In the genomic region with DNA sequence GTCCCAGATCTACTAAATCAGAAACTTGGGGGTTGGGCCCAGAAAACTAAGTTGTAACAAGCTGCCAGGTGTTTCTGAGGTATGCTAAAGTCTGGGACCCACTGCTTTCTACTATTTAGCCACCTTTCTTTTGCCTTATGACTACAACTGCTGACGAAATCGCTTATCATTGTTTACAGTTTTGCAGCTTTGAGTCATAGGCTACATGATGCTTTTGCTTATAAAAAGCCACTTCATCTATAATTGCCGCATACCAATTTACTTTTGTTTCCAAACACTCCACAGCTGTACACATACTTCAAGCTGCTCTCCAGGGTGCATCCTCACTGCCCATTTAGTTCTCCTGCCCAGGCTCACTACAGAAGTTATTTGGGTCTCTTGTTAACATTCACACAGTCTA, we compare ENCODE assay signal across 13 cellular contexts.
DNase-seq lines count a peak whose midpoint lies in the region; ATAC-seq and TF ChIP-seq lines count a peak whose summit lies in the region.
"Had no signal": no experiment of that assay in that cellular context is flagged by ENCODE, and none has a peak within 500 bp of the region (broad histone marks: within the 10 kb centered on the region; RNA-seq: fewer than 3 reads in every experiment).

No MANE protein-coding gene starts in this region.

- no peaks in the 10 kb centered on the region for H3K36me3 Mint-ChIP-seq in MCF 10A (ENCODE audit: insufficient read depth, unreplicated experiment)

- H3K4me1 ChIP-seq in A673 (ENCODE audit: insufficient read depth, low read length, poor library complexity, severe bottlenecking): no peaks in the 10 kb centered on the region
- no peaks in the 10 kb centered on the region for H3K4me1 ChIP-seq in GM23248 (ENCODE audit: insufficient read depth)
- H3K4me1 ChIP-seq in neuronal stem cell (ENCODE audit: control insufficient read depth in 2 of 2, insufficient read depth in 1 of 2, low read depth in 1 of 2, low read length in 2 of 2): no peaks in the 10 kb centered on the region
- H3K4me1 ChIP-seq: adrenal gland, tibial nerve had no signal

- no peak for ATAC-seq in GM18868 (IDR thresholded peaks at IDR 0.05; ENCODE audit: unreplicated experiment)

- H3K23ac ChIP-seq in neuronal stem cell (ENCODE audit: low read depth, low read length, poor library complexity): no peak overlapping the region

- no peaks in the 10 kb centered on the region for H3F3A ChIP-seq in GM23248 (ENCODE audit: insufficient read depth)

- H3K14ac ChIP-seq in neuronal stem cell (ENCODE audit: low read length): no peak overlapping the region

- H2AK5ac ChIP-seq in neuronal stem cell (ENCODE audit: low read depth, low read length): no peak overlapping the region

- H3K27me3 ChIP-seq in A673 (replicated peaks; ENCODE audit: insufficient read depth, low read depth, low read length, poor library complexity): peaks cover 69% of the 10 kb centered on the region
- H3K27me3 ChIP-seq in GM23248 (replicated peaks; ENCODE audit: insufficient read depth): peaks cover 50% of the 10 kb centered on the region
- no peaks in the 10 kb centered on the region for H3K27me3 ChIP-seq in neuronal stem cell (ENCODE audit: control insufficient read depth in 3 of 3, insufficient read depth in 3 of 3, low read depth in 1 of 3, low read length in 3 of 3)
- H3K27me3 ChIP-seq: tibial nerve had no signal

- H3K4ac ChIP-seq in neuronal stem cell (ENCODE audit: low read length): no peak overlapping the region

- H2AFZ ChIP-seq in GM23248 (no peak overlapping the region), neuronal stem cell (ENCODE audit: low read length) (no peak overlapping the region)

- 36 to 37% methylated on average over 3 of the region's 3 CpGs for WGBS in GM23248 (ENCODE audit: low coverage in 1 of 2, low lambda C conversion rate in 2 of 2, missing lambda C conversion rate in 2 of 2), 2 experiments
- WGBS in neuronal stem cell (ENCODE audit: extremely low coverage in 2 of 2, insufficient read length in 2 of 2, insufficient replicate concordance in 1 of 2), 2 donors: no CpG with 5 or more reads among the region's 3 CpGs

- H3K79me1 ChIP-seq in neuronal stem cell (ENCODE audit: low read depth, low read length): no peaks in the 10 kb centered on the region

- no peak for TF ChIP-seq CTCF in A673 (conservative IDR thresholded peaks at IDR 0.05; ENCODE audit: low read depth, low read length)
- no peak for TF ChIP-seq CTCF in astrocyte of the spinal cord (IDR thresholded peaks at IDR 0.05; ENCODE audit: low read depth, low read length)
- TF ChIP-seq CTCF in MCF 10A (IDR thresholded peaks at IDR 0.05; ENCODE audit: unreplicated experiment): no peak

- no peaks in the 10 kb centered on the region for H3K4me1 Mint-ChIP-seq in MCF 10A (ENCODE audit: insufficient read depth, unreplicated experiment)

- no peaks in the 10 kb centered on the region for H3K79me2 ChIP-seq in GM23248 (ENCODE audit: insufficient read depth)

- H3K9me3 Mint-ChIP-seq in MCF 10A (ENCODE audit: unreplicated experiment): no peaks in the 10 kb centered on the region

- no peak overlapping the region for H3K9ac ChIP-seq in GM23248
- no peak overlapping the region for H3K9ac ChIP-seq in neuronal stem cell (ENCODE audit: low read depth, low read length, poor library complexity)

- H3K4me3 ChIP-seq in A673 (ENCODE audit: low read depth, low read length, poor library complexity, severe bottlenecking) (no peak overlapping the region), GM23248 (no peak overlapping the region), astrocyte of the spinal cord (ENCODE audit: low read depth, low read length) (no peak overlapping the region), neuronal stem cell (ENCODE audit: low read length in 2 of 2) (no peak overlapping the region)
- H3K4me3 ChIP-seq: adrenal gland, skin epidermis, tibial nerve had no signal

- H3K36me3 ChIP-seq in A673 (ENCODE audit: insufficient read depth, low read length, poor library complexity, severe bottlenecking): no peaks in the 10 kb centered on the region
- no peaks in the 10 kb centered on the region for H3K36me3 ChIP-seq in GM23248 (ENCODE audit: low read depth)
- H3K36me3 ChIP-seq in neuronal stem cell (replicated peaks in 1 of 2; ENCODE audit: control insufficient read depth in 2 of 2, insufficient read depth in 2 of 2, low read length in 2 of 2): no peaks in the 10 kb centered on the region
- H3K36me3 ChIP-seq: adrenal gland, tibial nerve had no signal

- in situ Hi-C loops in GM23248 (cut with MboI): no loop called here
- in situ Hi-C loops in astrocyte of the spinal cord (cut with HindIII; ENCODE audit: low sequenced_read_pairs): no loop called here

- no TSS peak for BruUV-seq in A673 (replicated peaks; lab: Mats Ljungman, UMichigan)
- no TSS peak for BruUV-seq in MCF 10A (replicated peaks; lab: Mats Ljungman, UMichigan)

- H3K9me2 ChIP-seq in GM23248 (ENCODE audit: insufficient read depth): no peaks in the 10 kb centered on the region

- no peak overlapping the region for H3K4me2 ChIP-seq in GM23248 (ENCODE audit: unreplicated experiment)
- H3K4me2 ChIP-seq in neuronal stem cell (ENCODE audit: insufficient read depth, low read length, poor library complexity, severe bottlenecking): no peak overlapping the region

- no peak overlapping the region for H2BK15ac ChIP-seq in neuronal stem cell (ENCODE audit: low read length)

- POLR2A ChIA-PET in A673 (lab: Charles Lee; ENCODE audit: low non-redundant PET) (no interaction called here), MCF 10A (lab: Yijun Ruan, JAX) (no interaction called here)

- intact Hi-C loops in A673 (cut with micrococcal nuclease; ENCODE audit: unreplicated experiment) (no loop called here), MCF 10A (cut with micrococcal nuclease) (no loop called here)

- H4K20me1 ChIP-seq in GM23248 (ENCODE audit: insufficient read depth): no peaks in the 10 kb centered on the region

- DNase-seq in A673 (ENCODE audit: low spot score) (peak; percentile 55), GM23248 (peak; percentile 57), NCI-H2227 treated with DMSO at 0.1 percent for 48 hours (lab: John Stamatoyannopoulos, UW) (peak; percentile 30), astrocyte of the spinal cord (ENCODE audit: low read depth, low spot score) (peak; percentile 26), MCF 10A (ENCODE audit: unreplicated experiment) (no peak), C1 segment of cervical spinal cord (lab: John Stamatoyannopoulos, UW) (no peak), neuronal stem cell (ENCODE audit: low spot score) (no peak)
- DNase-seq: activated CD4-positive, alpha-beta T cell treated with anti-CD3 and anti-CD28 coated beads, Interleukin-2, amount 50 U/mL, for 4 hours; adrenal gland; NK-92 treated with Interleukin-12 subunit alpha and Interleukin-12 subunit beta, amount 100 ng/mL, for 24 hours had no signal

- H3K4me3 Mint-ChIP-seq in MCF 10A (ENCODE audit: unreplicated experiment): no peak overlapping the region

- no peak overlapping the region for H3K18ac ChIP-seq in neuronal stem cell (ENCODE audit: low read length)

- H3K27ac ChIP-seq in A673 (ENCODE audit: low read depth, low read length, poor library complexity, severe bottlenecking) (no peak overlapping the region), GM23248 (no peak overlapping the region), neuronal stem cell (replicated peaks; ENCODE audit: low read length) (no peak overlapping the region)
- H3K27ac ChIP-seq: adrenal gland, skin epidermis, tibial nerve had no signal

- CTCF ChIA-PET in A673 (lab: Charles Lee) (no interaction called here), MCF 10A (lab: Yijun Ruan, JAX) (interaction anchor here (0.6 to 0.8 kb wide), 2 partner anchors 53 to 194 kb away, joined by 3 read pairs; no protein-coding TSS in a partner anchor)

- H2BK120ac ChIP-seq in neuronal stem cell (ENCODE audit: low read depth, low read length): no peak overlapping the region

- H4K91ac ChIP-seq in neuronal stem cell (ENCODE audit: low read depth, low read length, poor library complexity): no peak overlapping the region

- H3K27me3 Mint-ChIP-seq in MCF 10A (ENCODE audit: insufficient read depth, unreplicated experiment): peaks cover 75% of the 10 kb centered on the region

- no peak overlapping the region for H2BK5ac ChIP-seq in neuronal stem cell (ENCODE audit: low read length)

- H3K27ac Mint-ChIP-seq in MCF 10A (ENCODE audit: low read depth, unreplicated experiment): no peak overlapping the region

- no peak overlapping the region for H2BK12ac ChIP-seq in neuronal stem cell (ENCODE audit: low read length)

- H3K9me3 ChIP-seq in A673 (ENCODE audit: low read depth, low read length, poor library complexity, severe bottlenecking) (no peaks in the 10 kb centered on the region), GM23248 (ENCODE audit: low read depth) (no peaks in the 10 kb centered on the region), neuronal stem cell (replicated peaks in 1 of 2; ENCODE audit: control insufficient read depth in 2 of 2, insufficient read depth in 1 of 2, low read depth in 1 of 2, low read length in 2 of 2) (no peaks in the 10 kb centered on the region)
- H3K9me3 ChIP-seq: adrenal gland, tibial nerve had no signal

- no peak overlapping the region for H4K8ac ChIP-seq in neuronal stem cell (ENCODE audit: low read depth, low read length)

Comparison
In these comparisons a context has a peak if more than half of its experiments do, and no peak if none do; other contexts are left out.
1. DNase-seq: peak in A673 (single experiment), GM23248 (single experiment), NCI-H2227 treated with DMSO at 0.1 percent for 48 hours (single experiment) and astrocyte of the spinal cord (single experiment); none in MCF 10A (single experiment), C1 segment of cervical spinal cord (0 of 14) and neuronal stem cell (single experiment).